In genomic region chr1:26959270-26959669, GRCh38 we compare ENCODE assay signal across 9 cellular contexts. TPM values are rescaled to one million over a fixed set of nuclear protein-coding genes. Genes with fewer than 3 reads are reported as not detected.
DNase-seq lines count a peak whose midpoint lies in the region; ATAC-seq and TF ChIP-seq lines count a peak whose summit lies in the region.
"Had no signal": no experiment of that assay in that cellular context is flagged by ENCODE, and none has a peak within 500 bp of the region (broad histone marks: within the 10 kb centered on the region; RNA-seq: fewer than 3 reads in every experiment).

No MANE protein-coding gene starts in this region.

- no peak for ATAC-seq in activated CD4-positive, alpha-beta T cell treated with anti-CD3 and anti-CD28 coated beads for 36 hours
- no peak for ATAC-seq in stimulated activated memory B cell treated with anti-CD40 and anti-IgM and Interleukin-4, amounts not matched to agents 10 μg/mL and 1 μg/mL and 100 μg/mL, for 72 hours
- ATAC-seq in HG03196 (IDR thresholded peaks at IDR 0.05; ENCODE audit: unreplicated experiment): no peak
- ATAC-seq: A549 had no signal

- H3K27ac ChIP-seq in esophagus squamous epithelium: peak overlapping the region in 3 of 4 donors; percentile 86 to 91 (median 90)

- TF ChIP-seq POLR2A in esophagus squamous epithelium (IDR thresholded peaks at IDR 0.05): no peak

- TF ChIP-seq CTCF in esophagus squamous epithelium (IDR thresholded peaks at IDR 0.05): no peak

- H3K36me3 ChIP-seq in esophagus squamous epithelium: peaks cover 0 to 13% (median 0%) of the 10 kb centered on the region in 3 donors

- peaks cover 0 to 7% (median 0%) of the 10 kb centered on the region in 3 donors for H3K9me3 ChIP-seq in esophagus squamous epithelium
- H3K9me3 ChIP-seq: A549 had no signal

- H3K9me3 Mint-ChIP-seq in activated CD4-positive, alpha-beta T cell treated with anti-CD3 and anti-CD28 coated beads for 36 hours (ENCODE audit: low read depth): no peaks in the 10 kb centered on the region
- peaks cover 8% of the 10 kb centered on the region for H3K9me3 Mint-ChIP-seq in stimulated activated memory B cell treated with anti-CD40 and anti-IgM and Interleukin-4, amounts not matched to agents 10 μg/mL and 1 μg/mL and 100 μg/mL, for 72 hours

- intact Hi-C loops in activated CD4-positive, alpha-beta T cell treated with anti-CD3 and anti-CD28 coated beads for 36 hours (cut with DNase I, micrococcal nuclease): no loop called here
- intact Hi-C loops in esophagus squamous epithelium (cut with DNase I): no loop called here

- no peak overlapping the region for H3K27ac Mint-ChIP-seq in activated CD4-positive, alpha-beta T cell treated with anti-CD3 and anti-CD28 coated beads for 36 hours
- H3K27ac Mint-ChIP-seq in stimulated activated memory B cell treated with anti-CD40 and anti-IgM and Interleukin-4, amounts not matched to agents 10 μg/mL and 1 μg/mL and 100 μg/mL, for 72 hours: no peak overlapping the region

- H3K36me3 Mint-ChIP-seq in activated CD4-positive, alpha-beta T cell treated with anti-CD3 and anti-CD28 coated beads for 36 hours (ENCODE audit: low read depth): no peaks in the 10 kb centered on the region
- H3K36me3 Mint-ChIP-seq in stimulated activated memory B cell treated with anti-CD40 and anti-IgM and Interleukin-4, amounts not matched to agents 10 μg/mL and 1 μg/mL and 100 μg/mL, for 72 hours: peaks cover 13% of the 10 kb centered on the region

- POLR2A ChIA-PET in activated CD4-positive, alpha-beta T cell treated with anti-CD3 and anti-CD28 coated beads for 36 hours (lab: Charles Lee): interaction anchor here (0.6 kb wide), 1 partner anchor 113 kb away, joined by 3 read pairs; no protein-coding TSS in a partner anchor

- H3K4me3 Mint-ChIP-seq in activated CD4-positive, alpha-beta T cell treated with anti-CD3 and anti-CD28 coated beads for 36 hours: peak overlapping the region; percentile 17
- H3K4me3 Mint-ChIP-seq in stimulated activated memory B cell treated with anti-CD40 and anti-IgM and Interleukin-4, amounts not matched to agents 10 μg/mL and 1 μg/mL and 100 μg/mL, for 72 hours: peak overlapping the region; percentile 34

- H3K4me1 ChIP-seq in esophagus squamous epithelium: peaks cover 10 to 43% (median 12%) of the 10 kb centered on the region in 3 donors

- H3K27me3 ChIP-seq in esophagus squamous epithelium: peaks cover 0 to 67% (median 6%) of the 10 kb centered on the region in 4 donors

- 18 to 55% methylated on average over 4 to 9 of the region's 13 CpGs for WGBS in esophagus squamous epithelium, 2 donors

- CTCF ChIA-PET in activated CD4-positive, alpha-beta T cell treated with anti-CD3 and anti-CD28 coated beads for 36 hours (lab: Charles Lee): no interaction called here

- no peak for DNase-seq in activated CD4-positive, alpha-beta T cell treated with anti-CD3 and anti-CD28 coated beads for 36 hours
- no peak for DNase-seq in activated CD4-positive, alpha-beta T cell treated with anti-CD3 and anti-CD28 coated beads, Interleukin-2, amount 50 U/mL, for 48 hours
- DNase-seq in esophagus squamous epithelium (lab: John Stamatoyannopoulos, UW) (no peak), AG08395 (ENCODE audit: low spot score) (no peak)
- DNase-seq: NCI-H1105 treated with DMSO at 0.1 percent for 48 hours had no signal

- H3K4me3 ChIP-seq in esophagus squamous epithelium: peak overlapping the region; percentile 66 to 88 (median 76)

- H3K27me3 Mint-ChIP-seq in activated CD4-positive, alpha-beta T cell treated with anti-CD3 and anti-CD28 coated beads for 36 hours: peaks cover 19% of the 10 kb centered on the region
- peaks cover 9% of the 10 kb centered on the region for H3K27me3 Mint-ChIP-seq in stimulated activated memory B cell treated with anti-CD40 and anti-IgM and Interleukin-4, amounts not matched to agents 10 μg/mL and 1 μg/mL and 100 μg/mL, for 72 hours

- H3K4me1 Mint-ChIP-seq in activated CD4-positive, alpha-beta T cell treated with anti-CD3 and anti-CD28 coated beads for 36 hours: peaks cover 4% of the 10 kb centered on the region
- peaks cover 7% of the 10 kb centered on the region for H3K4me1 Mint-ChIP-seq in stimulated activated memory B cell treated with anti-CD40 and anti-IgM and Interleukin-4, amounts not matched to agents 10 μg/mL and 1 μg/mL and 100 μg/mL, for 72 hours

RNA-seq across cellular contexts. Expression of gene KDF1, which starts 1.0 kb away (rescaled TPM):
- total RNA-seq in activated CD4-positive, alpha-beta T cell treated with anti-CD3 and anti-CD28 coated beads for 36 hours: under 1 TPM; 0.30 to 0.39 TPM
- total RNA-seq in esophagus squamous epithelium: 10 to 100 TPM; 18.4 to 25.6 (median 19.6) TPM
- total RNA-seq: T-helper 1 cell treated with Interleukin-12 subunit alpha and Interleukin-12 subunit beta and Interleukin-4 antibody, amounts not matched to agents 30 ng/mL and 1 ng/mL, for 36 hours had no signal

RNA-seq across cellular contexts. Expression of gene TRNP1, which starts 34.2 kb away (rescaled TPM):
- under 1 TPM; 0.62 to 0.69 TPM for total RNA-seq in activated CD4-positive, alpha-beta T cell treated with anti-CD3 and anti-CD28 coated beads for 36 hours
- total RNA-seq in esophagus squamous epithelium: 100 to 1,000 TPM in 1 of 4 donors, 10 to 100 TPM in 3; 26.9 to 208 (median 64.5) TPM

RNA-seq across cellular contexts. Expression of gene NUDC, which starts 37.7 kb away (rescaled TPM):
- total RNA-seq in activated CD4-positive, alpha-beta T cell treated with anti-CD3 and anti-CD28 coated beads for 36 hours: 100 to 1,000 TPM in 1 of 2 experiments, 10 to 100 TPM in 1; 95.9 to 101 TPM
- total RNA-seq in esophagus squamous epithelium: 10 to 100 TPM; 45.2 to 50.3 (median 46.1) TPM

RNA-seq across cellular contexts. Expression of gene NR0B2, which starts 45.5 kb away (rescaled TPM):
- total RNA-seq in activated CD4-positive, alpha-beta T cell treated with anti-CD3 and anti-CD28 coated beads for 36 hours: not detected
- not detected for total RNA-seq in esophagus squamous epithelium
- total RNA-seq: T-helper 1 cell treated with Interleukin-12 subunit alpha and Interleukin-12 subunit beta and Interleukin-4 antibody, amounts not matched to agents 30 ng/mL and 1 ng/mL, for 36 hours had no signal

RNA-seq across cellular contexts. Expression of gene TENT5B, which starts 53.4 kb away (rescaled TPM):
- not detected for total RNA-seq in activated CD4-positive, alpha-beta T cell treated with anti-CD3 and anti-CD28 coated beads for 36 hours
- 100 to 1,000 TPM in 3 of 4 donors, 10 to 100 TPM in 1; 76.9 to 263 (median 112) TPM for total RNA-seq in esophagus squamous epithelium
- total RNA-seq: T-helper 1 cell treated with Interleukin-12 subunit alpha and Interleukin-12 subunit beta and Interleukin-4 antibody, amounts not matched to agents 30 ng/mL and 1 ng/mL, for 36 hours had no signal

Comparison
In these comparisons a context has a peak if more than half of its experiments do, and no peak if none do; other contexts are left out.
1. RNA of gene KDF1, which starts 1.0 kb away (total RNA-seq): 18.4 to 25.6 TPM in esophagus squamous epithelium; 0.30 to 0.39 TPM in activated CD4-positive, alpha-beta T cell treated with anti-CD3 and anti-CD28 coated beads for 36 hours; every median in the first group is over 10 times any median in the second.
2. RNA of gene TRNP1, which starts 34.2 kb away (total RNA-seq): 26.9 to 208 TPM in esophagus squamous epithelium; 0.62 to 0.69 TPM in activated CD4-positive, alpha-beta T cell treated with anti-CD3 and anti-CD28 coated beads for 36 hours; every median in the first group is over 10 times any median in the second.